ENCODE assay signal across 18 cellular contexts in the genomic region with DNA sequence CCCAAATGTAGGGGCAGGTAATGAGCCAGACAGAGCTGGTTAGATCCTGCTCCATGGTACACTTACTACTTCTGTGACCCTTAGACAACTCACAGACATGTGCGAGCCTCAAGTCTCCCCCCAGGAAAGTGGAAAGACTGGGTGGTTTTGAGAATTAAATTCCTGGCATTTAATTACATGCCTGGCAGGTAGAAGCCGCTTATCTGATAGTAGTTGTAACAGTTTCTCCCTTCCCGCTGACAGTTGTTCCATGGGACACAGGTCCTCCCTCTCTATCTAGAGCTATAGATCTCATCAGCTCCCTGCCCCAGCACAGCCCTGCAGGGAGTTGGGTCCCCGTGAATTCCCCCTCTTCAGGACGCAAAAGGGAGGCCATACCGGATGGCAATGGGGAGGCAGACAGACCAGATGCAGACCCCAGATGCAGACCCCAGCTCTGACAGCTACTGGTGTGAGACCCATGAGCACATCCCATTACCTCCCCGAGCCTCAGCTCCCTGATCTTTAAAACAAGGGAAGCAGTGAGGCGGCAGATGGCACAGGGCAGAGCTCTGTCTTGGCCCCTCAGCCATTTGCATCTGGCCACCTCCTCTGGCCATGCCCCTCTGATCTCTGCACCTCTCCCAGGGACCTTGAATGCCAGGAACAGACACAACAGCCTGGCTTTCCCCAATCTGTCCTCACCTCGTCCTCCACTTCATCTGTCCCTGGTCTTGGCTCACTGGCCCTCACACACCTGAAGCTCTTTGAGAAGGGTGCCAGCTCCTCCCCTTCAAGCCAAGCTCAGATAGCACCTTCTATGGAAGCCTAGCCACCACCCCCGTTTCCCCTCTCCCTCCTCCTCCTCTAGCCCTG.
"Had no signal": no experiment of that assay in that cellular context is flagged by ENCODE, and none has a peak within 500 bp of the region (broad histone marks: within the 10 kb centered on the region; RNA-seq: fewer than 3 reads in every experiment).

No MANE protein-coding gene starts in this region.

- DNase-seq: activated CD4-positive, alpha-beta T cell treated with anti-CD3 and anti-CD28 coated beads for 1 hour; activated CD4-positive, alpha-beta T cell treated with anti-CD3 and anti-CD28 coated beads, Interleukin-2, amount 50 U/mL, for 1 hour; activated CD8-positive, alpha-beta T cell treated with anti-CD3 and anti-CD28 coated beads, Interleukin-2, amount 10 ng/mL, durations not matched to agents 7 days and 5 days; cortex of kidney; foreskin fibroblast; heart right ventricle; lower lobe of right lung; naive thymus-derived CD8-positive, alpha-beta T cell; ovary; spleen; stimulated activated CD4-positive, alpha-beta T cell treated with anti-CD3 and anti-CD28 coated beads, Interleukin-4, amount 100 ng/mL, for 1 hour; stimulated activated naive CD4-positive, alpha-beta T cell; T-cell; thyroid gland had no signal

- H3K4me1 ChIP-seq: adrenal gland, lower lobe of right lung, prostate gland, spleen, thyroid gland, upper lobe of right lung had no signal

- H3K27ac ChIP-seq: adrenal gland, heart right ventricle, lower lobe of right lung, ovary, prostate gland, thyroid gland, upper lobe of right lung had no signal

- H3K9me3 ChIP-seq: adrenal gland, heart right ventricle, lower lobe of right lung, ovary, prostate gland, spleen, thyroid gland, upper lobe of right lung had no signal

- H3K4me3 ChIP-seq: adrenal gland, heart right ventricle, lower lobe of right lung, ovary, prostate gland, spleen, thyroid gland, upper lobe of right lung had no signal

- H3K36me3 ChIP-seq: adrenal gland, ovary, prostate gland, thyroid gland had no signal

- ATAC-seq: activated CD8-positive, alpha-beta T cell treated with anti-CD3 and anti-CD28 coated beads, Interleukin-2, amount 10 ng/mL, durations not matched to agents 7 days and 5 days; activated naive CD4-positive, alpha-beta T cell treated with anti-CD3 and anti-CD28 coated beads, Interleukin-2, amount 50 U/mL, for 72 hours; heart right ventricle; naive thymus-derived CD8-positive, alpha-beta T cell; T-cell; upper lobe of right lung had no signal

- H3K27me3 ChIP-seq: adrenal gland, ovary, thyroid gland, upper lobe of right lung had no signal
